ENCODE assay signal across 8 cellular contexts in genomic region chr1:228459091-228459993, GRCh38. TPM values are rescaled to one million over a fixed set of nuclear protein-coding genes. Genes with fewer than 3 reads are reported as not detected.
DNase-seq lines count a peak whose midpoint lies in the region; ATAC-seq and TF ChIP-seq lines count a peak whose summit lies in the region.

No MANE protein-coding gene starts in this region.

- H3K9me3 ChIP-seq in CD4-positive, alpha-beta memory T cell (ENCODE audit: control insufficient read depth in 1 of 2, low read length in 2 of 2): no peaks in the 10 kb centered on the region
- no peaks in the 10 kb centered on the region for H3K9me3 ChIP-seq in left lung

- H3K36me3 Mint-ChIP-seq in CD4-positive, alpha-beta memory T cell: peaks cover 3 to 11% of the 10 kb centered on the region in 2 donors

- CTCF ChIA-PET in CD4-positive, alpha-beta memory T cell (lab: Charles Lee; ENCODE audit: partially characterized antibody): interaction anchor here (0.7 to 4.3 kb wide), 17 partner anchors 9 to 377 kb away, joined by 3 to 27 read pairs (median 4); partner anchors contain the start of genes ARF1, RNF187 and TRIM11

- peak overlapping the region; percentile 94 to 100 (median 96) for H3K4me3 Mint-ChIP-seq in CD4-positive, alpha-beta memory T cell

- DNase-seq in CD4-positive, alpha-beta memory T cell: peak; percentile 44 to 61 (median 54)
- peak; percentile 86 to 90 for DNase-seq in NCI-H1930 (lab: John Stamatoyannopoulos, UW)
- DNase-seq in choroid plexus epithelial cell (ENCODE audit: low read depth): peak; percentile 83
- DNase-seq in left lung: peak in 1 of 2 donors; percentile 43
- DNase-seq in stimulated activated CD4-positive, alpha-beta T cell treated with anti-CD3 and anti-CD28 coated beads, Interleukin-4, amount 100 ng/mL, for 4 hours: peak; percentile 30 to 49

- H3K4me1 ChIP-seq in CD4-positive, alpha-beta memory T cell (ENCODE audit: insufficient read depth, low read length): peaks cover 46% of the 10 kb centered on the region
- peaks cover 4 to 39% of the 10 kb centered on the region in 2 donors for H3K4me1 ChIP-seq in left lung

- H3K27ac ChIP-seq in CD4-positive, alpha-beta memory T cell (ENCODE audit: low read depth, low read length): peak overlapping the region; percentile 82
- H3K27ac ChIP-seq in VCaP: peak overlapping the region; percentile 70
- peak overlapping the region in 1 of 2 donors; percentile 75 for H3K27ac ChIP-seq in left lung

- peaks cover 37 to 74% (median 50%) of the 10 kb centered on the region in 4 donors for H3K4me1 Mint-ChIP-seq in CD4-positive, alpha-beta memory T cell

- TF ChIP-seq CTCF in VCaP (conservative IDR thresholded peaks at IDR 0.05): peak; percentile 54
- peak; percentile 81 for TF ChIP-seq CTCF in choroid plexus epithelial cell (conservative IDR thresholded peaks at IDR 0.05; ENCODE audit: low read depth, low read length)
- TF ChIP-seq CTCF in left lung (IDR thresholded peaks at IDR 0.05): peak; percentile 37 to 68

- H3K36me3 ChIP-seq in CD4-positive, alpha-beta memory T cell (ENCODE audit: insufficient read depth, low read length): no peaks in the 10 kb centered on the region
- no peaks in the 10 kb centered on the region for H3K36me3 ChIP-seq in left lung

- peak overlapping the region; percentile 99 to 100 (median 99) for H3K27ac Mint-ChIP-seq in CD4-positive, alpha-beta memory T cell

- H3K27me3 ChIP-seq in CD4-positive, alpha-beta memory T cell (ENCODE audit: insufficient read depth, low read length): no peaks in the 10 kb centered on the region
- H3K27me3 ChIP-seq in left lung: peaks cover 43 to 97% of the 10 kb centered on the region in 2 donors

- peaks cover 0 to 5% of the 10 kb centered on the region in 2 donors for H3K27me3 Mint-ChIP-seq in CD4-positive, alpha-beta memory T cell

- ATAC-seq in GM21390 (IDR thresholded peaks at IDR 0.05; ENCODE audit: unreplicated experiment) (peak; percentile 18), left lung (peak; percentile 34), GM19328 (IDR thresholded peaks at IDR 0.05; ENCODE audit: unreplicated experiment) (no peak)

- H3K4me3 ChIP-seq in CD4-positive, alpha-beta memory T cell (ENCODE audit: low read length in 2 of 2): peak overlapping the region; percentile 50 to 67
- H3K4me3 ChIP-seq in choroid plexus epithelial cell (ENCODE audit: low read depth, low read length) (peak overlapping the region; percentile 56), left lung (peak overlapping the region; percentile 24 to 39)

- intact Hi-C loops in CD4-positive, alpha-beta memory T cell (cut with micrococcal nuclease): loop anchor here (2.0 kb wide), 2 partner anchors 295 to 377 kb away; partner anchors contain the start of genes ARF1 and IBA57
- intact Hi-C loops in left lung (cut with DNase I): no loop called here

- peaks cover 0 to 8% (median 0%) of the 10 kb centered on the region in 8 donors for H3K9me3 Mint-ChIP-seq in CD4-positive, alpha-beta memory T cell

- POLR2A ChIA-PET in CD4-positive, alpha-beta memory T cell (lab: Charles Lee; ENCODE audit: partially characterized antibody): interaction anchor here (0.5 to 4.8 kb wide), 12 partner anchors 18 to 377 kb away, joined by 3 to 92 read pairs (median 10); partner anchors contain the start of genes ARF1, GUK1, IBA57 and RNF187

RNA-seq across cellular contexts. Expression of gene RNF187, which starts 27.8 kb away (rescaled TPM):
- 10 to 100 TPM; 67.4 to 73.4 TPM for total RNA-seq in CD4-positive, alpha-beta memory T cell
- polyA plus RNA-seq in CD4-positive, alpha-beta memory T cell: 10 to 100 TPM; 15.3 to 46.4 TPM
- total RNA-seq in left lung: 100 to 1,000 TPM in 1 of 2 donors, 10 to 100 TPM in 1; 84.5 to 103 TPM

RNA-seq across cellular contexts. Expression of gene TRIM17, which starts 42.7 kb away (rescaled TPM):
- total RNA-seq in CD4-positive, alpha-beta memory T cell: under 1 TPM; 0.69 to 0.76 TPM
- polyA plus RNA-seq in CD4-positive, alpha-beta memory T cell: under 1 TPM in 1 of 2 donors, not detected in 1; 0.25 TPM
- total RNA-seq in left lung: 1 to 10 TPM; 1.3 to 2.9 TPM

RNA-seq across cellular contexts. Expression of gene TRIM11, which starts 52.7 kb away (rescaled TPM):
- 10 to 100 TPM; 56.6 to 61.7 TPM for total RNA-seq in CD4-positive, alpha-beta memory T cell
- polyA plus RNA-seq in CD4-positive, alpha-beta memory T cell: 10 to 100 TPM; 11.0 to 26.2 TPM
- total RNA-seq in left lung: 10 to 100 TPM; 21.5 to 27.1 TPM
